15 cellular contexts compared by ENCODE assay signal in the genomic region with DNA sequence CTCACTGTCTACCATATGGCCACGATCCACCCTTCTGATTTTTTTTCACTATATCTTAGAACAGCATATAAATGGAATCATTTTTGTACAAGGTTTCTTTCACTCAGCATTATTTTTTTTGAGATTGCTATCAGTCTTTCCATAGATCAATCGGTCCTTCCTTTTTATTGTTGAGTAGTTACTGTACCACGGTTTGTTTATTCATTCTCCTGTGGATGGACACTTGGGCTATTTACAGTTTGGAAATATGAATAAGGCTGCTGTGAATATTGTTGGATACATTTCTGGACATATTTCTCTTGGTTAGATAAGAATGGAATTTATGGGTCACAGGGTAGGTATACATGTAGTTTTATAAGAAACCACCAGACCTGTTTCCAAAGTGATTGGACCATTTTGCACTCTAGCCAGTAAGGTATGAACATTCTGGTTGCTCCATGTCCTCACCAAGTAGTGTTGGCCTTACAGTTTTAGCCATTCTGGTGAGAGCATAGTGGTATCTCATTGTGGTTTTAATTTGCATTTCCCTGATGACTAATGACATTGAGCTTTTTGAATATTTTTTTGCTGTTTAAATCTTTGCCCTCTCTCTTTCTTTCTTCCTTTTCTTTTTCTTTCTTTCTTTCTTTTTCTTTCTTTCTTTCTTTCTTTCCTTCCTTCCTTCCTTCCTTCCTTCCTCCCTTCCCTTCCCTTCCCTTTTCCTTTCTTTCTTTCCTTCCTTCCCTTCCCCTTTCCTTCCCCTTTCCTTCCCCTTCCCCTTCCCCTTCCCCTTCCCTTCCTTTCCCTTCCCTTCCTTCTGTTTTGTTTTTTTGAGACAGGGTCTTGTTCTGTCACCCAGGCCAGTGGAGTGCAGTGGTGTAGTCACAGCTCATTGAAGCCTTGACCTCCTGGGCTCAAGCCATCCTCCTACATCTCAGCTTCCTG. TPM values are rescaled to one million over a fixed set of nuclear protein-coding genes. Genes with fewer than 3 reads are reported as not detected.
A peak's percentile ranks its signal among the peaks of the same experiment; 100 is the strongest.
DNase-seq lines count a peak whose midpoint lies in the region; ATAC-seq and FAIRE-seq lines count a peak whose summit lies in the region.
"Had no signal": no experiment of that assay in that cellular context is flagged by ENCODE, and none has a peak within 500 bp of the region (broad histone marks: within the 10 kb centered on the region; RNA-seq: fewer than 3 reads in every experiment).

No MANE protein-coding gene starts in this region.

- DNase-seq in ELR (ENCODE audit: low read depth) (peak; percentile 72), HTR-8/SVneo (ENCODE audit: insufficient read length, low spot score) (peak; percentile 8), epithelial cell of prostate (ENCODE audit: low read depth, low spot score) (peak; percentile 8), SHP77 (lab: John Stamatoyannopoulos, UW) (no peak), KG1 (lab: John Stamatoyannopoulos, UW) (no peak)
- DNase-seq in stimulated activated naive CD4-positive, alpha-beta T cell treated with Interleukin-2 at 50 U/mL for 16 hours (lab: John Stamatoyannopoulos, UW) = no peak
- DNase-seq in activated T-cell treated with anti-CD3 and anti-CD28 coated beads, Interleukin-2, amount 50 U/mL, for 4 hours = no peak
- DNase-seq: activated CD8-positive, alpha-beta T cell treated with anti-CD3 and anti-CD28 coated beads for 36 hours; CD4-positive, alpha-beta memory T cell; midbrain; NCI-H1930; stimulated activated CD8-positive, alpha-beta memory T cell treated with anti-CD3 and anti-CD28 coated beads, Interleukin-4, amount 100 ng/mL, for 48 hours had no signal

- no peak for FAIRE-seq in HTR-8/SVneo (lab: Jason Lieb, UNC)

- H3K36me3 Mint-ChIP-seq in activated T-cell treated with anti-CD3 and anti-CD28 coated beads, Interleukin-2, amount 50 U/mL, for 4 hours (ENCODE audit: insufficient read depth) = no peaks in the 10 kb centered on the region
- H3K36me3 Mint-ChIP-seq: brain had no signal

- no peaks in the 10 kb centered on the region for H3K4me1 Mint-ChIP-seq in activated T-cell treated with anti-CD3 and anti-CD28 coated beads, Interleukin-2, amount 50 U/mL, for 4 hours (ENCODE audit: low read depth)
- H3K4me1 Mint-ChIP-seq: brain had no signal

- ATAC-seq in GM21528 (IDR thresholded peaks at IDR 0.05; ENCODE audit: low FRiP score, unreplicated experiment) = peak; percentile 44
- no peak for ATAC-seq in activated T-cell treated with anti-CD3 and anti-CD28 coated beads, Interleukin-2, amount 50 U/mL, for 4 hours
- ATAC-seq: activated CD8-positive, alpha-beta T cell treated with anti-CD3 and anti-CD28 coated beads for 36 hours; sciatic nerve had no signal

- peaks cover 37% of the 10 kb centered on the region for H3K27me3 Mint-ChIP-seq in activated T-cell treated with anti-CD3 and anti-CD28 coated beads, Interleukin-2, amount 50 U/mL, for 4 hours (ENCODE audit: low read depth)

- H3K4me3 Mint-ChIP-seq in activated T-cell treated with anti-CD3 and anti-CD28 coated beads, Interleukin-2, amount 50 U/mL, for 4 hours = no peak overlapping the region
- H3K4me3 Mint-ChIP-seq: activated CD8-positive, alpha-beta T cell treated with anti-CD3 and anti-CD28 coated beads for 36 hours; brain; CD4-positive, alpha-beta memory T cell had no signal

- H3K27ac ChIP-seq in epithelial cell of prostate = no peak overlapping the region

- H3K9me3 Mint-ChIP-seq in activated T-cell treated with anti-CD3 and anti-CD28 coated beads, Interleukin-2, amount 50 U/mL, for 4 hours = no peaks in the 10 kb centered on the region
- H3K9me3 Mint-ChIP-seq: activated CD8-positive, alpha-beta T cell treated with anti-CD3 and anti-CD28 coated beads for 36 hours had no signal

RNA-seq across cellular contexts. Expression of gene LRRK1, which starts 49.1 kb away (rescaled TPM):
- 1 to 10 TPM in 2 of 3 donors, under 1 TPM in 1; 0.55 to 1.8 (median 1.6) TPM for total RNA-seq in activated T-cell treated with anti-CD3 and anti-CD28 coated beads, Interleukin-2, amount 50 U/mL, for 4 hours

Comparison
In these comparisons a context has a peak if more than half of its experiments do, and no peak if none do; other contexts are left out.
1. DNase-seq: peak in ELR (single experiment), HTR-8/SVneo (single experiment) and epithelial cell of prostate (single experiment); none in SHP77 (0 of 2), stimulated activated naive CD4-positive, alpha-beta T cell treated with Interleukin-2 at 50 U/mL for 16 hours (single experiment), activated T-cell treated with anti-CD3 and anti-CD28 coated beads, Interleukin-2, amount 50 U/mL, for 4 hours (single experiment) and KG1 (single experiment).